In the genomic region with DNA sequence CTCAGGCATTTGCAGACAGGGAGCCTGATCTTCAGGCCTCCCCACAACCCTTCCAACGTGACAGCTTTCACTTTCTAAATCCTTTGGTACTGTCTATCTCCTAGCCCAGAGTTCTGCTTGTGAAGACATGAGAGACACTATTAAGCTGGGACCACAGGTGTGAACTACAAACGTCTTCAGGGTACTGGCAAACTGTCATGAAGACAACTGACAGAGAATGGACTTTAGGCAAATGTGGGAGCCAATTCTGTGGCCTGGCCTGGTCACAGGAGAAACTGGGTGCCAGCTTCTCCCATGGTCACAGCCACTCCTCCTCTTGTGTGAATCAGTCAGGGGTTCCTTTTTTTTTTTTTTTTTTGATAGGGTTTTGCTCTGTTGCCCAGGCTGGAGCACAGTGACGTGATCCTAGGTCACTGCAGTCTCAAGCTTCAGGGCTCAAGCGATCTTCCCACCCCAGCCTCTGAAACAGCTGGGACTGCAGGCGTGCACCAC, we compare ENCODE assay signal across 8 cellular contexts. TPM values are rescaled to one million over a fixed set of nuclear protein-coding genes. Genes with fewer than 3 reads are reported as not detected.
A peak's percentile ranks its signal among the peaks of the same experiment; 100 is the strongest.
DNase-seq lines count a peak whose midpoint lies in the region; ATAC-seq and TF ChIP-seq lines count a peak whose summit lies in the region.

No MANE protein-coding gene starts in this region.

- H3K36me3 ChIP-seq in SJCRH30 = no peaks in the 10 kb centered on the region

- peak overlapping the region; percentile 26 for H3K4me3 ChIP-seq in GM12865 (ENCODE audit: low read depth, low read length)
- 0 out of 2 replicates have a peak overlapping the region, but pooled peaks have one; percentile 18 for H3K4me3 ChIP-seq in Jurkat, Clone E6-1 (ENCODE audit: low read length)
- no peak overlapping the region for H3K4me3 ChIP-seq in SJCRH30

- peak; percentile 83 for DNase-seq in GM12865 (ENCODE audit: low read depth)
- peak; percentile 86 for DNase-seq in Jurkat, Clone E6-1 (ENCODE audit: low read depth, low spot score)
- peak; percentile 60 for DNase-seq in germinal center (ENCODE audit: low spot score)
- DNase-seq in SJCRH30 = no peak
- DNase-seq in erythroblast (lab: John Stamatoyannopoulos, UW) = no peak
- DNase-seq in stimulated activated CD4-positive, alpha-beta T cell treated with anti-CD3 and anti-CD28 coated beads, Interleukin-1b, Interleukin-23, amount 100 ng/mL, for 48 hours = no peak
- no peak for DNase-seq in SHP77 (lab: John Stamatoyannopoulos, UW)

- TF ChIP-seq CTCF in GM12865 (IDR thresholded peaks at IDR 0.05; ENCODE audit: insufficient read depth, low read depth, low read length, missing control alignments) = no peak

- peak; percentile 79 for ATAC-seq in GM21390 (IDR thresholded peaks at IDR 0.05; ENCODE audit: unreplicated experiment)

- H3K4me1 ChIP-seq in SJCRH30 = no peaks in the 10 kb centered on the region

- 0 out of 2 replicates have a peak, but pooled peaks cover 3% of the 10 kb centered on the region for H3K9me3 ChIP-seq in SJCRH30 (replicated peaks)

- peaks cover 3% of the 10 kb centered on the region; the same call in 1 of the 2 replicates for H3K27me3 ChIP-seq in SJCRH30

- TF ChIP-seq POLR2A in erythroblast (IDR thresholded peaks at IDR 0.05; ENCODE audit: low read length) = no peak

- H3K27ac ChIP-seq in SJCRH30 = no peak overlapping the region

RNA-seq across cellular contexts. Expression of a gene that starts 10.4 kb away (rescaled TPM):
- 38.7 TPM for polyA plus RNA-seq in Jurkat, Clone E6-1 (2012; ENCODE audit: insufficient read depth, insufficient read length)
- 0.22 and 0.30 TPM in 2 replicates for total RNA-seq in SJCRH30 (2014; rRNA removed; shearing (Covaris generic))

RNA-seq across cellular contexts. Expression of a gene that starts 52.1 kb away (rescaled TPM):
- 64.5 TPM for polyA plus RNA-seq in Jurkat, Clone E6-1 (2012; ENCODE audit: insufficient read depth, insufficient read length)
- 56.0 and 60.4 TPM in 2 replicates for total RNA-seq in SJCRH30 (2014; rRNA removed; shearing (Covaris generic))

Comparison
In these comparisons a context has a peak if more than half of its experiments do, and no peak if none do; other contexts are left out.
1. DNase-seq: peak in GM12865 (single experiment), Jurkat, Clone E6-1 (single experiment) and germinal center (single experiment); none in SJCRH30 (0 of 2), erythroblast (0 of 2), stimulated activated CD4-positive, alpha-beta T cell treated with anti-CD3 and anti-CD28 coated beads, Interleukin-1b, Interleukin-23, amount 100 ng/mL, for 48 hours (single experiment) and SHP77 (0 of 2).